Comparison of ENCODE assay signal across 1 cellular context in the genomic region with DNA sequence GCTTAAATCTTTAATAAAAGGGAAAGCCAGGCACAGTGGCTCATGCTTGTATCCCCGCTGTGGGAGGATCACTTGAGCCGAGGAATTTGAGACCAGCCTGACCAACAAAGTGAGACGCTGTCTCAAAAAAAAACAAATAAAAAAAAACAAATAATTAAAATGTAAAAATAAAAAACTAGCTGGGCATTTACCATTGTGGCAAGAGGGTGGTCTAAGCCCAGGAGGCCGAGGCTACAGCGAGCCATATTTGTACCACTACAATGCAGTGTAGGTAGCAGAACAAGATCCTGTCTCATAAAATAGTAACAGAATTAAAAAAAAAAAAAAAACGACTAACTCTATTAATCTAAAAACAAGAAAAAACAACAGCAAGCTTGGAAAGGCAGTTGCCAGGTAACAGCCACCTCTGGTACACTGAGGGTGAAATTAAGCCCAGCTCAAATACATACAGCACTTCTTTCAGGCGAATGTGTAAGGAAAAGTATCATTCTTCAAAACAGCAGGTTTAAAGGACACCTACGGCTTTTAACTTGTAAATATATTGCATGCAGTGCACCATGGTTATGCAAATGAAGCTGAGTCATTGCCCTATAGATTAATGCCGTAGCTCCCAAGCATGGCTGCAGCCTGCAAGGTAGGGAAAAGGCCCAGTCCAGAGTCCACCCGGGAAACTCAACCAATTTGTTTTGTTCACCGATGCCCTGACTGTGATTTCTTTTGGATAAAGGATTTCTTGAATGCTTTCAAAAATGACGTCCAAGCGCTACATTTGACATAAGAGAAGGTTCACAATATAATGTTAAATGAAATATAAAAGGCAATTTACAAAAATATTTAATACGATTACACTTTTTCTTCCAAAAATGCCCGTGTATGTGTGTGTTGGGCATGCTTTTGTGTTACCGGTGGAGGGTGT.
TF ChIP-seq lines count a peak whose summit lies in the region.

No MANE protein-coding gene starts in this region.

TF ChIP-seq in HepG2, 621 proteins besides CTCF, POLR2A, EP300 and RAD21 (continued from another document and continues in another):
- TF ChIP-seq SRSF9 (IDR thresholded peaks at IDR 0.05; ENCODE audit: borderline replicate concordance, insufficient read depth, low read depth, low read length, poor library complexity, severe bottlenecking) = no peak
- TF ChIP-seq ZNF501 (CRISPR knock-in tag; IDR thresholded peaks at IDR 0.05) = no peak
- no peak for TF ChIP-seq ZSCAN20 (CRISPR knock-in tag; IDR thresholded peaks at IDR 0.05; ENCODE audit: borderline replicate concordance)
- TF ChIP-seq SMYD3 (CRISPR knock-in tag; IDR thresholded peaks at IDR 0.05) = no peak
- TF ChIP-seq HOXA3 (CRISPR knock-in tag; IDR thresholded peaks at IDR 0.05) = peak; percentile 37
- TF ChIP-seq ZNF136 (CRISPR knock-in tag; IDR thresholded peaks at IDR 0.05; ENCODE audit: low read depth) = no peak
- peak; percentile 18; the same call in 1 of the 2 replicates for TF ChIP-seq YEATS2 (CRISPR knock-in tag; IDR thresholded peaks at IDR 0.05; ENCODE audit: borderline replicate concordance)
- TF ChIP-seq NFE2L2 (IDR thresholded peaks at IDR 0.05; ENCODE audit: low read length) = peak; percentile 87
- peak; percentile 69 for TF ChIP-seq PHF21A (CRISPR knock-in tag; IDR thresholded peaks at IDR 0.05)
- TF ChIP-seq ZNF570 (CRISPR knock-in tag; IDR thresholded peaks at IDR 0.05; ENCODE audit: borderline replicate concordance) = no peak
- TF ChIP-seq, protein P1, sequence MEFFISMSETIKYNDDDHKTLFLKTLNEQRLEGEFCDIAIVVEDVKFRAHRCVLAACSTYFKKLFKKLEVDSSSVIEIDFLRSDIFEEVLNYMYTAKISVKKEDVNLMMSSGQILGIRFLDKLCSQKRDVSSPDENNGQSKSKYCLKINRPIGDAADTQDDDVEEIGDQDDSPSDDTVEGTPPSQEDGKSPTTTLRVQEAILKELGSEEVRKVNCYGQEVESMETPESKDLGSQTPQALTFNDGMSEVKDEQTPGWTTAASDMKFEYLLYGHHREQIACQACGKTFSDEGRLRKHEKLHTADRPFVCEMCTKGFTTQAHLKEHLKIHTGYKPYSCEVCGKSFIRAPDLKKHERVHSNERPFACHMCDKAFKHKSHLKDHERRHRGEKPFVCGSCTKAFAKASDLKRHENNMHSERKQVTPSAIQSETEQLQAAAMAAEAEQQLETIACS (CRISPR knock-in tag; IDR thresholded peaks at IDR 0.05) = no peak
- TF ChIP-seq TRIM24 (CRISPR knock-in tag; IDR thresholded peaks at IDR 0.05) = no peak
- TF ChIP-seq, protein P2, sequence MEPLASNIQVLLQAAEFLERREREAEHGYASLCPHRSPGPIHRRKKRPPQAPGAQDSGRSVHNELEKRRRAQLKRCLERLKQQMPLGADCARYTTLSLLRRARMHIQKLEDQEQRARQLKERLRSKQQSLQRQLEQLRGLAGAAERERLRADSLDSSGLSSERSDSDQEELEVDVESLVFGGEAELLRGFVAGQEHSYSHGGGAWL (CRISPR knock-in tag; IDR thresholded peaks at IDR 0.05) = no peak
- peak; percentile 77 for TF ChIP-seq SOX13 (IDR thresholded peaks at IDR 0.05)
- no peak for TF ChIP-seq SOX13 (CRISPR knock-in tag; conservative IDR thresholded peaks at IDR 0.05 in 1 of 2, IDR thresholded peaks at IDR 0.05 in 1 of 2)
- TF ChIP-seq GLI4 (CRISPR knock-in tag; IDR thresholded peaks at IDR 0.05; ENCODE audit: borderline replicate concordance) = no peak
- TF ChIP-seq ZNF7 (CRISPR knock-in tag; IDR thresholded peaks at IDR 0.05) = no peak
- no peak for TF ChIP-seq SIN3B (IDR thresholded peaks at IDR 0.05; ENCODE audit: low read length)
- TF ChIP-seq ZNF816 (CRISPR knock-in tag; IDR thresholded peaks at IDR 0.05; ENCODE audit: borderline replicate concordance) = no peak
- peak; percentile 99 for TF ChIP-seq POLR2AphosphoS5 (IDR thresholded peaks at IDR 0.05; ENCODE audit: low read depth, low read length)
- no peak for TF ChIP-seq ZNF720 (CRISPR knock-in tag; IDR thresholded peaks at IDR 0.05)
- TF ChIP-seq, protein P3, sequence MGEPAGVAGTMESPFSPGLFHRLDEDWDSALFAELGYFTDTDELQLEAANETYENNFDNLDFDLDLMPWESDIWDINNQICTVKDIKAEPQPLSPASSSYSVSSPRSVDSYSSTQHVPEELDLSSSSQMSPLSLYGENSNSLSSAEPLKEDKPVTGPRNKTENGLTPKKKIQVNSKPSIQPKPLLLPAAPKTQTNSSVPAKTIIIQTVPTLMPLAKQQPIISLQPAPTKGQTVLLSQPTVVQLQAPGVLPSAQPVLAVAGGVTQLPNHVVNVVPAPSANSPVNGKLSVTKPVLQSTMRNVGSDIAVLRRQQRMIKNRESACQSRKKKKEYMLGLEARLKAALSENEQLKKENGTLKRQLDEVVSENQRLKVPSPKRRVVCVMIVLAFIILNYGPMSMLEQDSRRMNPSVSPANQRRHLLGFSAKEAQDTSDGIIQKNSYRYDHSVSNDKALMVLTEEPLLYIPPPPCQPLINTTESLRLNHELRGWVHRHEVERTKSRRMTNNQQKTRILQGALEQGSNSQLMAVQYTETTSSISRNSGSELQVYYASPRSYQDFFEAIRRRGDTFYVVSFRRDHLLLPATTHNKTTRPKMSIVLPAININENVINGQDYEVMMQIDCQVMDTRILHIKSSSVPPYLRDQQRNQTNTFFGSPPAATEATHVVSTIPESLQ (CRISPR knock-in tag; conservative IDR thresholded peaks at IDR 0.05) = no peak
- TF ChIP-seq, protein P4, sequence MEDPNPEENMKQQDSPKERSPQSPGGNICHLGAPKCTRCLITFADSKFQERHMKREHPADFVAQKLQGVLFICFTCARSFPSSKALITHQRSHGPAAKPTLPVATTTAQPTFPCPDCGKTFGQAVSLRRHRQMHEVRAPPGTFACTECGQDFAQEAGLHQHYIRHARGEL (CRISPR knock-in tag; IDR thresholded peaks at IDR 0.05) = no peak
- no peak for TF ChIP-seq ZNF33B (CRISPR knock-in tag; IDR thresholded peaks at IDR 0.05)
- TF ChIP-seq ZNF496 (CRISPR knock-in tag; IDR thresholded peaks at IDR 0.05; ENCODE audit: insufficient replicate concordance) = no peak
- TF ChIP-seq ZNF510 (CRISPR knock-in tag; IDR thresholded peaks at IDR 0.05; ENCODE audit: low read depth) = no peak
- no peak for TF ChIP-seq NR2C2 (CRISPR knock-in tag; IDR thresholded peaks at IDR 0.05; ENCODE audit: borderline replicate concordance)
- TF ChIP-seq ZMAT3 (CRISPR knock-in tag; conservative IDR thresholded peaks at IDR 0.05) = no peak
- TF ChIP-seq, protein P5, sequence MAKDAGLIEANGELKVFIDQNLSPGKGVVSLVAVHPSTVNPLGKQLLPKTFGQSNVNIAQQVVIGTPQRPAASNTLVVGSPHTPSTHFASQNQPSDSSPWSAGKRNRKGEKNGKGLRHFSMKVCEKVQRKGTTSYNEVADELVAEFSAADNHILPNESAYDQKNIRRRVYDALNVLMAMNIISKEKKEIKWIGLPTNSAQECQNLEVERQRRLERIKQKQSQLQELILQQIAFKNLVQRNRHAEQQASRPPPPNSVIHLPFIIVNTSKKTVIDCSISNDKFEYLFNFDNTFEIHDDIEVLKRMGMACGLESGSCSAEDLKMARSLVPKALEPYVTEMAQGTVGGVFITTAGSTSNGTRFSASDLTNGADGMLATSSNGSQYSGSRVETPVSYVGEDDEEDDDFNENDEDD (CRISPR knock-in tag; IDR thresholded peaks at IDR 0.05; ENCODE audit: borderline replicate concordance) = 0 out of 2 replicates have a peak, but pooled peaks have one; percentile 24
- TF ChIP-seq, protein P6, sequence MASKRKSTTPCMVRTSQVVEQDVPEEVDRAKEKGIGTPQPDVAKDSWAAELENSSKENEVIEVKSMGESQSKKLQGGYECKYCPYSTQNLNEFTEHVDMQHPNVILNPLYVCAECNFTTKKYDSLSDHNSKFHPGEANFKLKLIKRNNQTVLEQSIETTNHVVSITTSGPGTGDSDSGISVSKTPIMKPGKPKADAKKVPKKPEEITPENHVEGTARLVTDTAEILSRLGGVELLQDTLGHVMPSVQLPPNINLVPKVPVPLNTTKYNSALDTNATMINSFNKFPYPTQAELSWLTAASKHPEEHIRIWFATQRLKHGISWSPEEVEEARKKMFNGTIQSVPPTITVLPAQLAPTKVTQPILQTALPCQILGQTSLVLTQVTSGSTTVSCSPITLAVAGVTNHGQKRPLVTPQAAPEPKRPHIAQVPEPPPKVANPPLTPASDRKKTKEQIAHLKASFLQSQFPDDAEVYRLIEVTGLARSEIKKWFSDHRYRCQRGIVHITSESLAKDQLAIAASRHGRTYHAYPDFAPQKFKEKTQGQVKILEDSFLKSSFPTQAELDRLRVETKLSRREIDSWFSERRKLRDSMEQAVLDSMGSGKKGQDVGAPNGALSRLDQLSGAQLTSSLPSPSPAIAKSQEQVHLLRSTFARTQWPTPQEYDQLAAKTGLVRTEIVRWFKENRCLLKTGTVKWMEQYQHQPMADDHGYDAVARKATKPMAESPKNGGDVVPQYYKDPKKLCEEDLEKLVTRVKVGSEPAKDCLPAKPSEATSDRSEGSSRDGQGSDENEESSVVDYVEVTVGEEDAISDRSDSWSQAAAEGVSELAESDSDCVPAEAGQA (IDR thresholded peaks at IDR 0.05; ENCODE audit: low read depth) = no peak
- TF ChIP-seq, protein P6 (CRISPR knock-in tag; IDR thresholded peaks at IDR 0.05; ENCODE audit: borderline replicate concordance) = no peak
- TF ChIP-seq, protein P7, sequence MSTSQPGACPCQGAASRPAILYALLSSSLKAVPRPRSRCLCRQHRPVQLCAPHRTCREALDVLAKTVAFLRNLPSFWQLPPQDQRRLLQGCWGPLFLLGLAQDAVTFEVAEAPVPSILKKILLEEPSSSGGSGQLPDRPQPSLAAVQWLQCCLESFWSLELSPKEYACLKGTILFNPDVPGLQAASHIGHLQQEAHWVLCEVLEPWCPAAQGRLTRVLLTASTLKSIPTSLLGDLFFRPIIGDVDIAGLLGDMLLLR (CRISPR knock-in tag; IDR thresholded peaks at IDR 0.05) = no peak
- TF ChIP-seq KLF11 (CRISPR knock-in tag; IDR thresholded peaks at IDR 0.05) = no peak
- no peak for TF ChIP-seq ZFP1 (CRISPR knock-in tag; IDR thresholded peaks at IDR 0.05)
- no peak for TF ChIP-seq KAT2B (IDR thresholded peaks at IDR 0.05; ENCODE audit: borderline replicate concordance, low read depth, low read length)
- no peak for TF ChIP-seq MAF1 (CRISPR knock-in tag; IDR thresholded peaks at IDR 0.05; ENCODE audit: borderline replicate concordance)
- TF ChIP-seq PPARG (CRISPR knock-in tag; conservative IDR thresholded peaks at IDR 0.05) = peak; percentile 56; the same call in 1 of the 2 replicates
- TF ChIP-seq HNRNPLL (IDR thresholded peaks at IDR 0.05; ENCODE audit: low read depth, low read length, poor library complexity, severe bottlenecking) = no peak
- peak; percentile 65 for TF ChIP-seq JUND (CRISPR knock-in tag; IDR thresholded peaks at IDR 0.05)
- no peak for TF ChIP-seq ZNF788 (CRISPR knock-in tag; IDR thresholded peaks at IDR 0.05; ENCODE audit: borderline replicate concordance)
- TF ChIP-seq IKZF4 (CRISPR knock-in tag; IDR thresholded peaks at IDR 0.05; ENCODE audit: borderline replicate concordance, low read depth, not compliant biosample characterization) = no peak
- no peak for TF ChIP-seq ZNF776 (CRISPR knock-in tag; IDR thresholded peaks at IDR 0.05)
- TF ChIP-seq, protein P8, sequence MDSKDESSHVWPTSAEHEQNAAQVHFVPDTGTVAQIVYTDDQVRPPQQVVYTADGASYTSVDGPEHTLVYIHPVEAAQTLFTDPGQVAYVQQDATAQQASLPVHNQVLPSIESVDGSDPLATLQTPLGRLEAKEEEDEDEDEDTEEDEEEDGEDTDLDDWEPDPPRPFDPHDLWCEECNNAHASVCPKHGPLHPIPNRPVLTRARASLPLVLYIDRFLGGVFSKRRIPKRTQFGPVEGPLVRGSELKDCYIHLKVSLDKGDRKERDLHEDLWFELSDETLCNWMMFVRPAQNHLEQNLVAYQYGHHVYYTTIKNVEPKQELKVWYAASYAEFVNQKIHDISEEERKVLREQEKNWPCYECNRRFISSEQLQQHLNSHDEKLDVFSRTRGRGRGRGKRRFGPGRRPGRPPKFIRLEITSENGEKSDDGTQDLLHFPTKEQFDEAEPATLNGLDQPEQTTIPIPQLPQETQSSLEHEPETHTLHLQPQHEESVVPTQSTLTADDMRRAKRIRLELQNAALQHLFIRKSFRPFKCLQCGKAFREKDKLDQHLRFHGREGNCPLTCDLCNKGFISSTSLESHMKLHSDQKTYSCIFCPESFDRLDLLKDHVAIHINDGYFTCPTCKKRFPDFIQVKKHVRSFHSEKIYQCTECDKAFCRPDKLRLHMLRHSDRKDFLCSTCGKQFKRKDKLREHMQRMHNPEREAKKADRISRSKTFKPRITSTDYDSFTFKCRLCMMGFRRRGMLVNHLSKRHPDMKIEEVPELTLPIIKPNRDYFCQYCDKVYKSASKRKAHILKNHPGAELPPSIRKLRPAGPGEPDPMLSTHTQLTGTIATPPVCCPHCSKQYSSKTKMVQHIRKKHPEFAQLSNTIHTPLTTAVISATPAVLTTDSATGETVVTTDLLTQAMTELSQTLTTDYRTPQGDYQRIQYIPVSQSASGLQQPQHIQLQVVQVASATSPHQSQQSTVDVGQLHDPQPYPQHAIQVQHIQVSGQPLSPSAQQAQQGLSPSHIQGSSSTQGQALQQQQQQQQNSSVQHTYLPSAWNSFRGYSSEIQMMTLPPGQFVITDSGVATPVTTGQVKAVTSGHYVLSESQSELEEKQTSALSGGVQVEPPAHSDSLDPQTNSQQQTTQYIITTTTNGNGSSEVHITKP (CRISPR knock-in tag; IDR thresholded peaks at IDR 0.05; ENCODE audit: low read depth) = peak; percentile 48; the same call in 1 of the 2 replicates
- no peak for TF ChIP-seq GABPB1 (CRISPR knock-in tag; IDR thresholded peaks at IDR 0.05)
- 0 out of 2 replicates have a peak, but pooled peaks have one; percentile 33 for TF ChIP-seq NKX3-1 (CRISPR knock-in tag; IDR thresholded peaks at IDR 0.05)
- no peak for TF ChIP-seq ZNF891 (CRISPR knock-in tag; IDR thresholded peaks at IDR 0.05)
- TF ChIP-seq ETV6 (CRISPR knock-in tag; conservative IDR thresholded peaks at IDR 0.05) = no peak
